ENCODE assay signal across 1 cellular context in genomic region chr7:5238500-5238899, GRCh38.
A peak's percentile ranks its signal among the peaks of the same experiment; 100 is the strongest.
TF ChIP-seq lines count a peak whose summit lies in the region.

No MANE protein-coding gene starts in this region.

TF ChIP-seq in HepG2, 621 proteins besides CTCF, POLR2A, EP300 and RAD21 (continued from another document):
- TF ChIP-seq SPEN (CRISPR knock-in tag; IDR thresholded peaks at IDR 0.05; ENCODE audit: low read depth) = 0 out of 2 replicates have a peak, but pooled peaks have one; percentile 44
- no peak for TF ChIP-seq THYN1 (CRISPR knock-in tag; IDR thresholded peaks at IDR 0.05; ENCODE audit: borderline replicate concordance, low read depth)
- 0 out of 2 replicates have a peak, but pooled peaks have one; percentile 45 for TF ChIP-seq ZNF224 (CRISPR knock-in tag; IDR thresholded peaks at IDR 0.05)
